Comparison of ENCODE assay signal across 26 cellular contexts in the genomic region with DNA sequence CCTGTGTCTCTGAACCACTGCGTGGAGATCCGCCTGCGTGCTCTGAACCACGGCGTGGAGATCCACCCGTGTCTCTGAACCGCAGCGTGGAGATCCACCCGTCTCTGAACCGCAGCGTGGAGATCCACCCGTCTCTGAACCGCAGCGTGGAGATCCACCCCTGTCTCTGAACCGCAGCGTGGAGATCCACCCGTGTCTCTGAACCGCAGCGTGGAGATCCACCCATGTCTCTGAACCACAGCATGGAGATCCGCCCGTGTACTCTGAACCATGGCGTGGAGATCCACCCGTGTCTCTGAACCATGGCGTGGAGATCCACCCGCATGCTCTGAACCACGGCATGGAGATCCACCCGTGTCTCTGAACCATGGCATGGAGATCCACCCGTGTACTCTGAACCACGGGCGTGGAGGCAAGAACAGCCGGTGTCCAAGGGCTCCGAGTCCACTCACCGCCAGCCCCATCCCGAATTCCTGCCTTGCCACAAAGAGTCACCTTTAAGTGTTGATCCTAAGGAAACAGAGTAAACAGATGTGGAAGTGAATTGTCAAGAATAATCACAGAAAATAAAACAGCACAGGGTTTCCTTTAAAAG.
"Had no signal": no experiment of that assay in that cellular context is flagged by ENCODE, and none has a peak within 500 bp of the region (broad histone marks: within the 10 kb centered on the region; RNA-seq: fewer than 3 reads in every experiment).

No MANE protein-coding gene starts in this region.

- H3K27ac ChIP-seq: colonic mucosa, epithelial cell of prostate, esophagus squamous epithelium, gastrocnemius medialis, heart right ventricle, left ventricle myocardium inferior, lower lobe of right lung had no signal

- DNase-seq: colonic mucosa; cortex of kidney; effector CD8-positive, alpha-beta T cell; effector memory CD8-positive, alpha-beta T cell; endodermal cell; erythroblast; esophagus squamous epithelium; foreskin fibroblast; foreskin melanocyte; gastrocnemius medialis; glutamatergic neuron; head of caudate nucleus; heart right ventricle; hippocampal formation; left colon; left ventricle myocardium inferior; lower lobe of right lung; mesenchymal stem cell; naive B cell had no signal

- H3K27me3 ChIP-seq: colonic mucosa, gastrocnemius medialis had no signal

- H3K4me1 ChIP-seq: colonic mucosa, esophagus squamous epithelium, gastrocnemius medialis, heart right ventricle, left ventricle myocardium inferior, lower lobe of right lung had no signal

- ATAC-seq: effector memory CD8-positive, alpha-beta T cell; esophagus mucosa; gastrocnemius medialis; heart right ventricle; left colon; left lobe of liver; lower lobe of right lung; mucosa of descending colon had no signal

- H3K9me3 ChIP-seq: colonic mucosa, esophagus squamous epithelium, gastrocnemius medialis, left ventricle myocardium inferior, lower lobe of right lung, mucosa of descending colon had no signal

- FAIRE-seq: endometrium, islet of Langerhans, keratinocyte had no signal

- H3K36me3 ChIP-seq: colonic mucosa, esophagus squamous epithelium, gastrocnemius medialis, heart right ventricle, left ventricle myocardium inferior, lower lobe of right lung had no signal

- H3K4me3 ChIP-seq: colonic mucosa, esophagus squamous epithelium, gastrocnemius medialis, heart right ventricle, left ventricle myocardium inferior, lower lobe of right lung, mucosa of descending colon had no signal
